8 cellular contexts compared by ENCODE assay signal in the genomic region with DNA sequence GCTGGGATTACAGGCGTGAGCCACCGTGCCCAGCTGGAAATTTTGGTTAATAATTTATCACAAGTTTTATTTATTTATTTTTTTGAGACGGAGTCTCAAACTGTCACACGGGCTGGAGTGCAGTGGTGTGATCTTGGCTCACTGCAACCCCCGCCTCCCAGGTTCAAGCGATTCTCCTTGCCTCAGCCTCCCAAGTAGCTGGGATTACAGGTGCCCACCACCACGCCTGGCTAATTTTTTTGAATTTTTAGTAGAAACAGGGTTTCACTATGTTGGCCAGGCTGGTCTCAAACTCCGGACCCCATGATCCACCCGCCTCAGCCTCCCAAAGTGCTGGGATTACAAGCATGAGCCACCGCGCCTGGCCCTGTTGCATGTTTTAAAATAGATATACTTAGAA. TPM values are rescaled to one million over a fixed set of nuclear protein-coding genes. Genes with fewer than 3 reads are reported as not detected.
A peak's percentile ranks its signal among the peaks of the same experiment; 100 is the strongest.
DNase-seq lines count a peak whose midpoint lies in the region; ATAC-seq, FAIRE-seq and TF ChIP-seq lines count a peak whose summit lies in the region.
"Not testable (repeated sequence)": the region's sequence is repeated elsewhere in the genome, so short reads cannot be mapped to it uniquely, and the experiment has no call there.
"Had no signal": no experiment of that assay in that cellular context is flagged by ENCODE, and none has a peak within 500 bp of the region (broad histone marks: within the 10 kb centered on the region; RNA-seq: fewer than 3 reads in every experiment).

No MANE protein-coding gene starts in this region.

- not testable (repeated sequence) for FAIRE-seq in astrocyte (lab: Jason Lieb, UNC)

- CTCF ChIA-PET in CD8-positive, alpha-beta memory T cell (lab: Charles Lee): interaction anchor here (4.3 to 5.7 kb wide), 2 partner anchors 11 to 20 kb away, joined by 38 to 40 read pairs; no protein-coding TSS in a partner anchor
- CTCF ChIA-PET in RWPE1 (lab: Yijun Ruan, JAX): interaction anchor here (0.5 to 0.6 kb wide), 3 partner anchors 50 to 987 kb away, joined by 3 read pairs; a partner anchor contains a TSS
- CTCF ChIA-PET in activated CD8-positive, alpha-beta T cell treated with anti-CD3 and anti-CD28 coated beads, Interleukin-2, amount 10 ng/mL, durations not matched to agents 7 days and 5 days (lab: Charles Lee): interaction anchor here (1.7 to 5.4 kb wide), 3 partner anchors 11 to 254 kb away, joined by 6 to 50 read pairs (median 40); a partner anchor contains a TSS

- H3K27me3 Mint-ChIP-seq in CD8-positive, alpha-beta memory T cell; activated CD8-positive, alpha-beta T cell treated with anti-CD3 and anti-CD28 coated beads, Interleukin-2, amount 10 ng/mL, durations not matched to agents 7 days and 5 days (ENCODE audit: low read depth); astrocyte (ENCODE audit: low read depth, unreplicated experiment); neural crest cell (ENCODE audit: low read depth): not testable (repeated sequence)

- not testable (repeated sequence) for H3K9me3 Mint-ChIP-seq in CD8-positive, alpha-beta memory T cell; activated CD8-positive, alpha-beta T cell treated with anti-CD3 and anti-CD28 coated beads, Interleukin-2, amount 10 ng/mL, durations not matched to agents 7 days and 5 days (ENCODE audit: insufficient read depth); astrocyte (ENCODE audit: unreplicated experiment); neural crest cell

- H3K27ac ChIP-seq in CD8-positive, alpha-beta memory T cell (ENCODE audit: low read depth, low read length); HUES64 (ENCODE audit: low read depth, low read length); astrocyte (ENCODE audit: low read depth, low read length); hepatocyte: not testable (repeated sequence)
- H3K27ac ChIP-seq in RWPE1: peak overlapping the region; percentile 45

- POLR2A ChIA-PET in CD8-positive, alpha-beta memory T cell (lab: Charles Lee): interaction anchor here (0.8 to 2.5 kb wide), 3 partner anchors 20 to 146 kb away, joined by 4 to 10 read pairs (median 5); a partner anchor contains a TSS
- POLR2A ChIA-PET in RWPE1 (lab: Yijun Ruan, JAX; ENCODE audit: low non-redundant PET): not testable (repeated sequence)
- POLR2A ChIA-PET in activated CD8-positive, alpha-beta T cell treated with anti-CD3 and anti-CD28 coated beads, Interleukin-2, amount 10 ng/mL, durations not matched to agents 7 days and 5 days (lab: Charles Lee): interaction anchor here (0.7 to 1.4 kb wide), 2 partner anchors 59 to 229 kb away, joined by 3 to 4 read pairs; no protein-coding TSS in a partner anchor

- not testable (repeated sequence) for H3K9ac ChIP-seq in HUES64 (ENCODE audit: low read depth, low read length); astrocyte (ENCODE audit: low read length)

- WGBS in HUES64: 95% methylated on average over 7 of the region's 11 CpGs
- 95% methylated on average over 11 of the region's 11 CpGs for WGBS in hepatocyte (ENCODE audit: low lambda C conversion rate, missing lambda C conversion rate)

- not testable (repeated sequence) for ATAC-seq in activated CD8-positive, alpha-beta T cell treated with anti-CD3 and anti-CD28 coated beads, Interleukin-2, amount 10 ng/mL, durations not matched to agents 7 days and 5 days

- not testable (repeated sequence) for DNase-seq in CD8-positive, alpha-beta memory T cell; RWPE1 (ENCODE audit: low spot score); activated CD8-positive, alpha-beta T cell treated with anti-CD3 and anti-CD28 coated beads, Interleukin-2, amount 10 ng/mL, durations not matched to agents 7 days and 5 days; astrocyte (ENCODE audit: low read depth); hepatocyte (ENCODE audit: low spot score); neural crest cell (ENCODE audit: low read depth, low spot score)

- peaks cover 72% of the 10 kb centered on the region for H3K79me2 ChIP-seq in astrocyte (ENCODE audit: insufficient read depth, low read length)
- peaks cover 60% of the 10 kb centered on the region for H3K79me2 ChIP-seq in hepatocyte

- peak overlapping the region; percentile 96 for H3K4me2 ChIP-seq in astrocyte (ENCODE audit: low read length)
- peak overlapping the region; percentile 88 for H3K4me2 ChIP-seq in hepatocyte

- TF ChIP-seq CTCF in RWPE1 (conservative IDR thresholded peaks at IDR 0.05; ENCODE audit: low read depth); astrocyte (IDR thresholded peaks at IDR 0.05; ENCODE audit: insufficient read depth, low read depth, low read length); hepatocyte (IDR thresholded peaks at IDR 0.05; ENCODE audit: poor library complexity); neural crest cell (conservative IDR thresholded peaks at IDR 0.05): not testable (repeated sequence)

- H4K20me1 ChIP-seq in astrocyte (ENCODE audit: insufficient read depth, low read length): peaks cover 47% of the 10 kb centered on the region
- H4K20me1 ChIP-seq in hepatocyte (ENCODE audit: insufficient read depth, poor library complexity, severe bottlenecking): not testable (repeated sequence)

- H2AFZ ChIP-seq in astrocyte (ENCODE audit: low read depth, low read length); hepatocyte: not testable (repeated sequence)

- H3K36me3 Mint-ChIP-seq in CD8-positive, alpha-beta memory T cell: peaks cover 2 to 19% (median 3%) of the 10 kb centered on the region in 3 donors
- peaks cover 18% of the 10 kb centered on the region for H3K36me3 Mint-ChIP-seq in activated CD8-positive, alpha-beta T cell treated with anti-CD3 and anti-CD28 coated beads, Interleukin-2, amount 10 ng/mL, durations not matched to agents 7 days and 5 days (ENCODE audit: low read depth)
- H3K36me3 Mint-ChIP-seq in astrocyte (ENCODE audit: low read depth, unreplicated experiment); neural crest cell (ENCODE audit: low read depth): not testable (repeated sequence)

- H3K4me1 ChIP-seq in CD8-positive, alpha-beta memory T cell (ENCODE audit: insufficient read depth, low read length): peaks cover 13% of the 10 kb centered on the region
- H3K4me1 ChIP-seq in HUES64 (ENCODE audit: insufficient read depth, low read length); hepatocyte (ENCODE audit: insufficient read depth): not testable (repeated sequence)
- peaks cover 11% of the 10 kb centered on the region for H3K4me1 ChIP-seq in astrocyte (ENCODE audit: insufficient read depth, low read length)

- not testable (repeated sequence) for H3K4me3 ChIP-seq in CD8-positive, alpha-beta memory T cell (ENCODE audit: low read length); astrocyte (ENCODE audit: insufficient read depth, low read depth, low read length)
- H3K4me3 ChIP-seq in HUES64 (ENCODE audit: low read length) (peak overlapping the region; percentile 96; the same call in 1 of the 2 replicates), hepatocyte (peak overlapping the region; percentile 51)

- H3K27me3 ChIP-seq in CD8-positive, alpha-beta memory T cell (ENCODE audit: insufficient read depth, low read length, poor library complexity, severe bottlenecking); HUES64 (ENCODE audit: insufficient read depth, low read length); astrocyte (ENCODE audit: insufficient read depth, low read length); hepatocyte: not testable (repeated sequence)

- H3K9me3 ChIP-seq in CD8-positive, alpha-beta memory T cell (ENCODE audit: low read length); HUES64 (ENCODE audit: insufficient read depth, low read depth, low read length); astrocyte (ENCODE audit: insufficient read depth, low read depth, low read length); hepatocyte (ENCODE audit: low read depth): not testable (repeated sequence)

- H3K4me1 Mint-ChIP-seq in CD8-positive, alpha-beta memory T cell: peaks cover 31 to 62% (median 49%) of the 10 kb centered on the region in 3 donors
- peaks cover 42% of the 10 kb centered on the region for H3K4me1 Mint-ChIP-seq in activated CD8-positive, alpha-beta T cell treated with anti-CD3 and anti-CD28 coated beads, Interleukin-2, amount 10 ng/mL, durations not matched to agents 7 days and 5 days (ENCODE audit: low read depth)
- H3K4me1 Mint-ChIP-seq in astrocyte (ENCODE audit: low read depth, unreplicated experiment): not testable (repeated sequence)
- H3K4me1 Mint-ChIP-seq in neural crest cell: peaks cover 26% of the 10 kb centered on the region

- H3K4me3 Mint-ChIP-seq in CD8-positive, alpha-beta memory T cell: peak overlapping the region; percentile 92 to 98 (median 95)
- H3K4me3 Mint-ChIP-seq in activated CD8-positive, alpha-beta T cell treated with anti-CD3 and anti-CD28 coated beads, Interleukin-2, amount 10 ng/mL, durations not matched to agents 7 days and 5 days: peak overlapping the region; percentile 88
- H3K4me3 Mint-ChIP-seq in astrocyte (ENCODE audit: unreplicated experiment) (peak overlapping the region; percentile 96), neural crest cell (peak overlapping the region; percentile 93)

- not testable (repeated sequence) for H3K9me2 ChIP-seq in hepatocyte (replicated peaks; ENCODE audit: insufficient read depth)

- H3K36me3 ChIP-seq in CD8-positive, alpha-beta memory T cell (ENCODE audit: insufficient read depth, low read length); HUES64 (ENCODE audit: insufficient read depth, low read length); astrocyte (ENCODE audit: insufficient read depth, low read length); hepatocyte (replicated peaks; ENCODE audit: insufficient read depth, low read depth): not testable (repeated sequence)

- H3K27ac Mint-ChIP-seq in CD8-positive, alpha-beta memory T cell: peak overlapping the region; percentile 64 to 99 (median 97)
- H3K27ac Mint-ChIP-seq in activated CD8-positive, alpha-beta T cell treated with anti-CD3 and anti-CD28 coated beads, Interleukin-2, amount 10 ng/mL, durations not matched to agents 7 days and 5 days; neural crest cell (ENCODE audit: unreplicated experiment): not testable (repeated sequence)
- peak overlapping the region; percentile 75 for H3K27ac Mint-ChIP-seq in astrocyte (ENCODE audit: unreplicated experiment)

RNA-seq across cellular contexts. Expression of a gene that starts 1.8 kb away (rescaled TPM):
- 100 to 1,000 TPM; 315 to 324 TPM for total RNA-seq in CD8-positive, alpha-beta memory T cell
- 270 TPM for polyA plus RNA-seq in CD8-positive, alpha-beta memory T cell
- polyA plus RNA-seq in HUES64 (2013, experiment 1 of 2): 137 TPM
- 134 TPM for polyA plus RNA-seq in HUES64 (2013, experiment 2 of 2)
- total RNA-seq in activated CD8-positive, alpha-beta T cell treated with anti-CD3 and anti-CD28 coated beads, Interleukin-2, amount 10 ng/mL, durations not matched to agents 7 days and 5 days: 100 to 1,000 TPM; 185 to 200 TPM
- total RNA-seq in astrocyte (163 and 175 TPM in 2 replicates), hepatocyte (119 and 144 TPM in 2 replicates), neural crest cell (155 and 160 TPM in 2 replicates)
- polyA plus RNA-seq in hepatocyte: 240 and 245 TPM in 2 replicates

RNA-seq across cellular contexts. Expression of a gene that starts 12.4 kb away (rescaled TPM):
- total RNA-seq in CD8-positive, alpha-beta memory T cell: 10 to 100 TPM; 33.9 to 36.3 TPM
- polyA plus RNA-seq in CD8-positive, alpha-beta memory T cell: 150 TPM
- polyA plus RNA-seq in HUES64 (2013, experiment 1 of 2): not detected
- not detected for polyA plus RNA-seq in HUES64 (2013, experiment 2 of 2)
- total RNA-seq in activated CD8-positive, alpha-beta T cell treated with anti-CD3 and anti-CD28 coated beads, Interleukin-2, amount 10 ng/mL, durations not matched to agents 7 days and 5 days: 10 to 100 TPM; 48.1 to 48.4 TPM
- total RNA-seq in astrocyte (0.19 and 0.64 TPM in 2 replicates), hepatocyte (not detected in 2 replicates), neural crest cell (0.16 and 0.48 TPM in 2 replicates)
- polyA plus RNA-seq in hepatocyte: 0.18 and 2.4 TPM in 2 replicates
- total RNA-seq: SJCRH30 had no signal

Comparison
In these comparisons a context has a peak if more than half of its experiments do, and no peak if none do; other contexts are left out.
1. RNA of a gene that starts 12.4 kb away (total RNA-seq): 48.1 to 48.4 TPM in activated CD8-positive, alpha-beta T cell treated with anti-CD3 and anti-CD28 coated beads, Interleukin-2, amount 10 ng/mL, durations not matched to agents 7 days and 5 days and 33.9 to 36.3 TPM in CD8-positive, alpha-beta memory T cell; 0.19 to 0.64 TPM in astrocyte, 0.16 to 0.48 TPM in neural crest cell and not detected in hepatocyte; every median in the first group is over 10 times any median in the second.
2. Peak in every context shown above with its lines, with median percentiles within 50 percentile points of each other: H3K4me3 Mint-ChIP-seq.